In genomic region chr5:7911429-7911771, GRCh38 we compare ENCODE assay signal across 7 cellular contexts. TPM values are rescaled to one million over a fixed set of nuclear protein-coding genes. Genes with fewer than 3 reads are reported as not detected.
DNase-seq lines count a peak whose midpoint lies in the region; ATAC-seq lines count a peak whose summit lies in the region.
"Not testable (repeated sequence)": the region's sequence is repeated elsewhere in the genome, so short reads cannot be mapped to it uniquely, and the experiment has no call there.

No MANE protein-coding gene starts in this region.

- ATAC-seq in GM18502 (IDR thresholded peaks at IDR 0.05; ENCODE audit: poor library complexity, unreplicated experiment) (peak; percentile 23), GM19023 (IDR thresholded peaks at IDR 0.05; ENCODE audit: unreplicated experiment) (peak; percentile 16), GM19372 (IDR thresholded peaks at IDR 0.05; ENCODE audit: low read depth, unreplicated experiment) (peak; percentile 32), HG02759 (IDR thresholded peaks at IDR 0.05; ENCODE audit: unreplicated experiment) (peak; percentile 18), HG03378 (IDR thresholded peaks at IDR 0.05; ENCODE audit: unreplicated experiment) (peak; percentile 7)
- not testable (repeated sequence) for ATAC-seq in stimulated activated memory B cell treated with anti-CD40 and anti-IgM and Interleukin-4, amounts not matched to agents 10 μg/mL and 1 μg/mL and 100 μg/mL, for 72 hours

- peaks cover 51% of the 10 kb centered on the region for H3K36me3 Mint-ChIP-seq in stimulated activated memory B cell treated with anti-CD40 and anti-IgM and Interleukin-4, amounts not matched to agents 10 μg/mL and 1 μg/mL and 100 μg/mL, for 72 hours

- H3K4me3 Mint-ChIP-seq in stimulated activated memory B cell treated with anti-CD40 and anti-IgM and Interleukin-4, amounts not matched to agents 10 μg/mL and 1 μg/mL and 100 μg/mL, for 72 hours: not testable (repeated sequence)

- peak; percentile 23 for DNase-seq in SK-MEL-5 (ENCODE audit: low read depth, low spot score)

- H3K27ac Mint-ChIP-seq in stimulated activated memory B cell treated with anti-CD40 and anti-IgM and Interleukin-4, amounts not matched to agents 10 μg/mL and 1 μg/mL and 100 μg/mL, for 72 hours: peak overlapping the region; percentile 64

- H3K27me3 Mint-ChIP-seq in stimulated activated memory B cell treated with anti-CD40 and anti-IgM and Interleukin-4, amounts not matched to agents 10 μg/mL and 1 μg/mL and 100 μg/mL, for 72 hours: not testable (repeated sequence)

- in situ Hi-C loops in SK-MEL-5 (cut with HindIII; ENCODE audit: low pct_unique_long_range_greater_than_20kb, low sequenced_read_pairs): not testable (repeated sequence)

- H3K9me3 Mint-ChIP-seq in stimulated activated memory B cell treated with anti-CD40 and anti-IgM and Interleukin-4, amounts not matched to agents 10 μg/mL and 1 μg/mL and 100 μg/mL, for 72 hours: peaks cover 33% of the 10 kb centered on the region

- H3K4me1 Mint-ChIP-seq in stimulated activated memory B cell treated with anti-CD40 and anti-IgM and Interleukin-4, amounts not matched to agents 10 μg/mL and 1 μg/mL and 100 μg/mL, for 72 hours: not testable (repeated sequence)

RNA-seq across cellular contexts. Expression of gene MTRR, which starts 42.5 kb away (rescaled TPM):
- 74.7 and 86.7 TPM in 2 replicates for total RNA-seq in SK-MEL-5 (2014; rRNA removed; shearing (Covaris generic))
- 78.6 and 80.7 TPM in 2 replicates for polyA plus RNA-seq in SK-MEL-5 (2015; cell fraction: cytosol; rRNA removed)
- polyA plus RNA-seq in SK-MEL-5 (2015; cell fraction: nucleus; rRNA removed): 250 and 294 TPM in 2 replicates

RNA-seq across cellular contexts. Expression of gene FASTKD3, which starts 42.6 kb away (rescaled TPM):
- 33.6 and 35.1 TPM in 2 replicates for total RNA-seq in SK-MEL-5 (2014; rRNA removed; shearing (Covaris generic))
- polyA plus RNA-seq in SK-MEL-5 (2015; cell fraction: cytosol; rRNA removed): 18.8 and 21.8 TPM in 2 replicates
- 123 TPM in 2 replicates for polyA plus RNA-seq in SK-MEL-5 (2015; cell fraction: nucleus; rRNA removed)
